Comparison of ENCODE assay signal across 2 cellular contexts in genomic region chr4:20251796-20252655, GRCh38.
TF ChIP-seq lines count a peak whose summit lies in the region.

A gene with protein sequence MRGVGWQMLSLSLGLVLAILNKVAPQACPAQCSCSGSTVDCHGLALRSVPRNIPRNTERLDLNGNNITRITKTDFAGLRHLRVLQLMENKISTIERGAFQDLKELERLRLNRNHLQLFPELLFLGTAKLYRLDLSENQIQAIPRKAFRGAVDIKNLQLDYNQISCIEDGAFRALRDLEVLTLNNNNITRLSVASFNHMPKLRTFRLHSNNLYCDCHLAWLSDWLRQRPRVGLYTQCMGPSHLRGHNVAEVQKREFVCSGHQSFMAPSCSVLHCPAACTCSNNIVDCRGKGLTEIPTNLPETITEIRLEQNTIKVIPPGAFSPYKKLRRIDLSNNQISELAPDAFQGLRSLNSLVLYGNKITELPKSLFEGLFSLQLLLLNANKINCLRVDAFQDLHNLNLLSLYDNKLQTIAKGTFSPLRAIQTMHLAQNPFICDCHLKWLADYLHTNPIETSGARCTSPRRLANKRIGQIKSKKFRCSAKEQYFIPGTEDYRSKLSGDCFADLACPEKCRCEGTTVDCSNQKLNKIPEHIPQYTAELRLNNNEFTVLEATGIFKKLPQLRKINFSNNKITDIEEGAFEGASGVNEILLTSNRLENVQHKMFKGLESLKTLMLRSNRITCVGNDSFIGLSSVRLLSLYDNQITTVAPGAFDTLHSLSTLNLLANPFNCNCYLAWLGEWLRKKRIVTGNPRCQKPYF (N-terminal part only) (plus strand): TSS chr4:20251905. CDS start chr4:20253816, 1,911 bp downstream.

TF ChIP-seq in HEK293, 187 proteins besides CTCF, POLR2A, EP300 and RAD21 (continued from another document):
- no peak for TF ChIP-seq ZNF2 (tag by site-specific recombination; IDR thresholded peaks at IDR 0.05)
- TF ChIP-seq HOXC10 (CRISPR knock-in tag; IDR thresholded peaks at IDR 0.05): 0 out of 2 replicates have a peak, but pooled peaks have one; percentile 52
- TF ChIP-seq KLF9 (tag by site-specific recombination; IDR thresholded peaks at IDR 0.05; ENCODE audit: low read depth): 0 out of 2 replicates have a peak, but pooled peaks have one; percentile 26
- no peak for TF ChIP-seq HIC1 (tag by site-specific recombination; IDR thresholded peaks at IDR 0.05)
- TF ChIP-seq, protein P1, sequence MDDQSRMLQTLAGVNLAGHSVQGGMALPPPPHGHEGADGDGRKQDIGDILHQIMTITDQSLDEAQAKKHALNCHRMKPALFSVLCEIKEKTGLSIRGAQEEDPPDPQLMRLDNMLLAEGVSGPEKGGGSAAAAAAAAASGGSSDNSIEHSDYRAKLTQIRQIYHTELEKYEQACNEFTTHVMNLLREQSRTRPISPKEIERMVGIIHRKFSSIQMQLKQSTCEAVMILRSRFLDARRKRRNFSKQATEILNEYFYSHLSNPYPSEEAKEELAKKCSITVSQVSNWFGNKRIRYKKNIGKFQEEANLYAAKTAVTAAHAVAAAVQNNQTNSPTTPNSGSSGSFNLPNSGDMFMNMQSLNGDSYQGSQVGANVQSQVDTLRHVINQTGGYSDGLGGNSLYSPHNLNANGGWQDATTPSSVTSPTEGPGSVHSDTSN (CRISPR knock-in tag; IDR thresholded peaks at IDR 0.05): 0 out of 2 replicates have a peak, but pooled peaks have one; percentile 36
- TF ChIP-seq GLIS2 (tag by site-specific recombination; IDR thresholded peaks at IDR 0.05): 0 out of 2 replicates have a peak, but pooled peaks have one; percentile 9
- TF ChIP-seq ZNF324 (tag by site-specific recombination; IDR thresholded peaks at IDR 0.05): no peak
- TF ChIP-seq ZNF660 (tag by site-specific recombination; IDR thresholded peaks at IDR 0.05): peak; percentile 67; the same call in 1 of the 2 replicates
- 0 out of 2 replicates have a peak, but pooled peaks have one; percentile 0 for TF ChIP-seq ZNF561 (tag by site-specific recombination; IDR thresholded peaks at IDR 0.05; ENCODE audit: borderline replicate concordance)
- TF ChIP-seq ZBTB26 (tag by site-specific recombination; optimal IDR thresholded peaks at IDR 0.05): peak; percentile 48

TF ChIP-seq in H1, 55 proteins besides CTCF, POLR2A, EP300 and RAD21 (continued from another document):
- TF ChIP-seq POLR2AphosphoS5 (IDR thresholded peaks at IDR 0.05; ENCODE audit: low read depth, low read length) (peak; percentile 63; the same call in 1 of the 2 replicates), TAF7 (optimal IDR thresholded peaks at IDR 0.05; ENCODE audit: borderline replicate concordance, low read depth, low read length) (peak; percentile 78), BCL11A (IDR thresholded peaks at IDR 0.05; ENCODE audit: low read depth in 2 of 2, low read length in 2 of 2) (no peak), EGR1 (IDR thresholded peaks at IDR 0.05; ENCODE audit: borderline replicate concordance, low read depth, low read length) (no peak), TCF12 (IDR thresholded peaks at IDR 0.05; ENCODE audit: low read depth, low read length) (no peak), SAP30 (IDR thresholded peaks at IDR 0.05; ENCODE audit: insufficient read depth, insufficient replicate concordance, low read length) (peak; percentile 1), ASH2L (IDR thresholded peaks at IDR 0.05; ENCODE audit: low read length) (peak; percentile 45), GTF2F1 (IDR thresholded peaks at IDR 0.05; ENCODE audit: borderline replicate concordance, low read depth, low read length) (peak; percentile 90; the same call in 1 of the 2 replicates), PHF8 (conservative IDR thresholded peaks at IDR 0.05; ENCODE audit: low read depth, low read length) (peak; percentile 64), HDAC6 (IDR thresholded peaks at IDR 0.05; ENCODE audit: low read depth, low read length) (no peak), TBP (IDR thresholded peaks at IDR 0.05; ENCODE audit: low read depth, low read length) (peak; percentile 96), KDM4A (IDR thresholded peaks at IDR 0.05; ENCODE audit: low read depth, low read length, severe bottlenecking) (peak; percentile 77)
- TF ChIP-seq, protein P2, sequence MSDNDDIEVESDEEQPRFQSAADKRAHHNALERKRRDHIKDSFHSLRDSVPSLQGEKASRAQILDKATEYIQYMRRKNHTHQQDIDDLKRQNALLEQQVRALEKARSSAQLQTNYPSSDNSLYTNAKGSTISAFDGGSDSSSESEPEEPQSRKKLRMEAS (IDR thresholded peaks at IDR 0.05): peak; percentile 66; the same call in 1 of the 2 replicates
- TF ChIP-seq, protein P3, sequence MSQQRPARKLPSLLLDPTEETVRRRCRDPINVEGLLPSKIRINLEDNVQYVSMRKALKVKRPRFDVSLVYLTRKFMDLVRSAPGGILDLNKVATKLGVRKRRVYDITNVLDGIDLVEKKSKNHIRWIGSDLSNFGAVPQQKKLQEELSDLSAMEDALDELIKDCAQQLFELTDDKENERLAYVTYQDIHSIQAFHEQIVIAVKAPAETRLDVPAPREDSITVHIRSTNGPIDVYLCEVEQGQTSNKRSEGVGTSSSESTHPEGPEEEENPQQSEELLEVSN (IDR thresholded peaks at IDR 0.05): peak; percentile 87
